18 cellular contexts compared by ENCODE assay signal in genomic region chr12:11894890-11895289, GRCh38.
DNase-seq lines count a peak whose midpoint lies in the region; ATAC-seq and TF ChIP-seq lines count a peak whose summit lies in the region.
"Had no signal": no experiment of that assay in that cellular context is flagged by ENCODE, and none has a peak within 500 bp of the region (broad histone marks: within the 10 kb centered on the region; RNA-seq: fewer than 3 reads in every experiment).

No MANE protein-coding gene starts in this region.

- peaks cover 27 to 29% of the 10 kb centered on the region in 2 donors for H3K4me1 Mint-ChIP-seq in natural killer cell
- peaks cover 20 to 24% of the 10 kb centered on the region in 2 donors for H3K4me1 Mint-ChIP-seq in natural killer cell treated with Interleukin-12 subunit alpha and Interleukin-12 subunit beta and Interleukin-15 and Interleukin-18, amount 100 ng/mL, for 72 hours (ENCODE audit: low read depth in 2 of 2)
- H3K4me1 Mint-ChIP-seq in T-helper 17 cell: peaks cover 4% of the 10 kb centered on the region

- H3K27ac ChIP-seq in thymus (ENCODE audit: low read depth): peak overlapping the region; percentile 80
- H3K27ac ChIP-seq: thoracic aorta had no signal

- intact Hi-C loops in natural killer cell (cut with micrococcal nuclease): no loop called here

- no peak for TF ChIP-seq CTCF in natural killer cell (IDR thresholded peaks at IDR 0.05)

- H3K27me3 ChIP-seq in thymus (ENCODE audit: control insufficient read depth, insufficient read depth): no peaks in the 10 kb centered on the region

- H3K36me3 Mint-ChIP-seq in natural killer cell (no peaks in the 10 kb centered on the region), T-helper 17 cell (ENCODE audit: low read depth) (peaks cover 7% of the 10 kb centered on the region)
- peaks cover 13% of the 10 kb centered on the region for H3K36me3 Mint-ChIP-seq in natural killer cell treated with Interleukin-12 subunit alpha and Interleukin-12 subunit beta and Interleukin-15 and Interleukin-18, amount 100 ng/mL, for 72 hours

- peaks cover 10% of the 10 kb centered on the region for H3K36me3 ChIP-seq in thymus (ENCODE audit: control insufficient read depth, insufficient read depth)

- no peaks in the 10 kb centered on the region for H3K9me3 ChIP-seq in T-helper 17 cell (ENCODE audit: control insufficient read depth, low read length, poor library complexity, severe bottlenecking)
- H3K9me3 ChIP-seq in thymus (ENCODE audit: control insufficient read depth): no peaks in the 10 kb centered on the region
- H3K9me3 ChIP-seq: thoracic aorta had no signal

- H3K27me3 Mint-ChIP-seq in natural killer cell (ENCODE audit: low read depth in 2 of 2) (peaks cover 0 to 3% of the 10 kb centered on the region in 2 donors), T-helper 17 cell (no peaks in the 10 kb centered on the region)
- peaks cover 0 to 3% of the 10 kb centered on the region in 2 donors for H3K27me3 Mint-ChIP-seq in natural killer cell treated with Interleukin-12 subunit alpha and Interleukin-12 subunit beta and Interleukin-15 and Interleukin-18, amount 100 ng/mL, for 72 hours
- H3K27me3 Mint-ChIP-seq: brain had no signal

- peak overlapping the region; percentile 61 for H3K4me3 Mint-ChIP-seq in natural killer cell
- no peak overlapping the region for H3K4me3 Mint-ChIP-seq in natural killer cell treated with Interleukin-12 subunit alpha and Interleukin-12 subunit beta and Interleukin-15 and Interleukin-18, amount 100 ng/mL, for 72 hours
- H3K4me3 Mint-ChIP-seq in T-helper 17 cell: no peak overlapping the region
- H3K4me3 Mint-ChIP-seq: brain had no signal

- ATAC-seq in natural killer cell: peak in 2 of 3 donors; percentile 83 to 87
- no peak for ATAC-seq in natural killer cell treated with Interleukin-12 subunit alpha and Interleukin-12 subunit beta and Interleukin-15 and Interleukin-18, amount 100 ng/mL, for 72 hours
- ATAC-seq in HG02938 (IDR thresholded peaks at IDR 0.05; ENCODE audit: unreplicated experiment): peak; percentile 57
- ATAC-seq in T-helper 17 cell: no peak
- ATAC-seq in HG03520 (IDR thresholded peaks at IDR 0.05; ENCODE audit: unreplicated experiment): no peak
- ATAC-seq: left colon had no signal

- H3K27ac Mint-ChIP-seq in natural killer cell (peak overlapping the region; percentile 9 to 48), T-helper 17 cell (peak overlapping the region; percentile 67)
- no peak overlapping the region for H3K27ac Mint-ChIP-seq in natural killer cell treated with Interleukin-12 subunit alpha and Interleukin-12 subunit beta and Interleukin-15 and Interleukin-18, amount 100 ng/mL, for 72 hours
- H3K27ac Mint-ChIP-seq: activated T-helper 2 cell treated with anti-CD3 and anti-CD28 coated beads, Interferon-gamma antibody, Interleukin-2, Interleukin-4, amounts not matched to agents 10 μg/mL and 5 μg/mL and 100 μg/mL, durations not matched to agents 14 hours and 24 hours and 36 hours had no signal

- 4% methylated on average over 4 of the region's 4 CpGs for WGBS in thymus

- H3K4me1 ChIP-seq in thymus (ENCODE audit: control insufficient read depth, insufficient read depth, low read length): peaks cover 54% of the 10 kb centered on the region

- peak overlapping the region; percentile 9 for H3K4me3 ChIP-seq in thymus (ENCODE audit: low read length)
- H3K4me3 ChIP-seq: thoracic aorta had no signal

- DNase-seq in natural killer cell: no peak
- no peak for DNase-seq in natural killer cell treated with Interleukin-12 subunit alpha and Interleukin-12 subunit beta and Interleukin-15 and Interleukin-18, amount 100 ng/mL, for 72 hours (ENCODE audit: low spot score)
- DNase-seq in T-helper 17 cell: no peak
- no peak for DNase-seq in SW 1271 (lab: John Stamatoyannopoulos, UW)
- no peak for DNase-seq in middle frontal gyrus (ENCODE audit: extremely low spot score, low spot score)
- DNase-seq: activated CD4-positive, CD25-positive, alpha-beta regulatory T cell treated with anti-CD3 and anti-CD28 coated beads, Interleukin-2, amount 50 U/mL, for 72 hours; C1 segment of cervical spinal cord; hypothalamus; left colon; NCI-H1694 treated with DMSO at 0.1 percent for 48 hours; NCI-H526; RPMI8226 had no signal

- H3K9me3 Mint-ChIP-seq in natural killer cell: no peaks in the 10 kb centered on the region
- no peaks in the 10 kb centered on the region for H3K9me3 Mint-ChIP-seq in natural killer cell treated with Interleukin-12 subunit alpha and Interleukin-12 subunit beta and Interleukin-15 and Interleukin-18, amount 100 ng/mL, for 72 hours
- H3K9me3 Mint-ChIP-seq: activated T-helper 2 cell treated with anti-CD3 and anti-CD28 coated beads, Interferon-gamma antibody, Interleukin-2, Interleukin-4, amounts not matched to agents 10 μg/mL and 5 μg/mL and 100 μg/mL, durations not matched to agents 14 hours and 24 hours and 36 hours had no signal

Comparison
In these comparisons a context has a peak if more than half of its experiments do, and no peak if none do; other contexts are left out.
1. ATAC-seq: peak in natural killer cell (2 of 3) and HG02938 (single experiment); none in natural killer cell treated with Interleukin-12 subunit alpha and Interleukin-12 subunit beta and Interleukin-15 and Interleukin-18, amount 100 ng/mL, for 72 hours (0 of 2), T-helper 17 cell (single experiment) and HG03520 (single experiment).
2. H3K27ac Mint-ChIP-seq: peak in natural killer cell (2 of 2) and T-helper 17 cell (single experiment); none in natural killer cell treated with Interleukin-12 subunit alpha and Interleukin-12 subunit beta and Interleukin-15 and Interleukin-18, amount 100 ng/mL, for 72 hours (0 of 2).